Comparison of ENCODE assay signal across 1 cellular context in the genomic region with DNA sequence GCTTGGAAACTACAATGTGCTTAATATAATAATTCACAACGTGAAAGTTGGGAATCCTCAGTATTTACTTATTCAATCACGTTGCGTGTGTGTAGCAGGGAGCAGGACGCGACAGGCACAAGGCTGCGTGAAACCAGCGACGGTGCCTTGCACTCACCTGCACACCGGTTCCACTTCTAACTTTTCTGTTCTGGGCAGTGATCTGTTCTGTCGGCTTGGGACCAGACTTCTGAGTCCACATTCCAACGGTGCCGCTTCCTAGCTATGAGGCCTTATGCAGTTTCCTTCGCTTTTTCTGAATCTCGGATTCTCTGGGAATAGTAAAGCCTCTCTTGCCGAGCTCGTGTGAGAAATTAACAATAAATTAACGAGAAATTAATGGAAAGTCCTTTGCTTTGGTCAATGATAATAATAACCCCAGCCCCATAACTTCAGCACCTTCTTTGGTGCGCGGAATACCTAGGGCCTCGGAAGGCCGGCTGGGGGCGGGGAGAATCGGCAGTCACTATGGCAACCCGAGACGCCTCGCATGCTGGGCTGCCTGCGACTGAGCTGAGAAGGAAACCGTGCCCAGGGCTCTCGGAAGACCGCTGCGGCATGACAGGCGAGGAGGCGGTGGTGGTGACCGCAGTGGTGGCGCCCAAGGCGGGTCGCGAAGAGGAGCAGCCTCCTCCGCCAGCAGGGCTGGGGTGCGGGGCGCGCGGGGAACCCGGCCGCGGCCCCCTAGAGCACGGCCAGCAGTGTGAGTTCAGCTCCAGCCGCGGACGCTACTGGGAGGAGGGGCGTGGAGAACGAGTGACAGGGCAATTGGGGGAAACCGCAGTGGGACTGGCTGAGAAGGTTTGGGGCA.
A peak's percentile ranks its signal among the peaks of the same experiment; 100 is the strongest.
TF ChIP-seq lines count a peak whose summit lies in the region.

A gene with protein sequence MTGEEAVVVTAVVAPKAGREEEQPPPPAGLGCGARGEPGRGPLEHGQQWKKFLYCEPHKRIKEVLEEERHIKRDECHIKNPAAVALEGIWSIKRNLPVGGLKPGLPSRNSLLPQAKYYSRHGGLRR (plus strand): TSS at position 530 of the 850 bp plus-strand sequence. CDS start 68 bp downstream, at position 598.

TF ChIP-seq in HepG2, 621 proteins besides CTCF, POLR2A, EP300 and RAD21 (continued from another document and continues in another):
- TF ChIP-seq NR3C1 (CRISPR knock-in tag; IDR thresholded peaks at IDR 0.05) (no peak), ZNF605 (CRISPR knock-in tag; IDR thresholded peaks at IDR 0.05) (peak; percentile 50; the same call in 1 of the 2 replicates), ZNF446 (CRISPR knock-in tag; IDR thresholded peaks at IDR 0.05) (0 out of 2 replicates have a peak, but pooled peaks have one; percentile 26), ZNF44 (CRISPR knock-in tag; IDR thresholded peaks at IDR 0.05) (no peak), NFYC (CRISPR knock-in tag; IDR thresholded peaks at IDR 0.05) (no peak), FOXA1 (IDR thresholded peaks at IDR 0.05) (no peak), FOXA1 (CRISPR knock-in tag; IDR thresholded peaks at IDR 0.05) (0 out of 2 replicates have a peak, but pooled peaks have one; percentile 5), PHF8 (CRISPR knock-in tag; IDR thresholded peaks at IDR 0.05) (peak; percentile 15; the same call in 1 of the 2 replicates), GTF3A (CRISPR knock-in tag; conservative IDR thresholded peaks at IDR 0.05) (no peak), IKZF4 (CRISPR knock-in tag; IDR thresholded peaks at IDR 0.05; ENCODE audit: borderline replicate concordance, low read depth, not compliant biosample characterization) (no peak), NFYB (CRISPR knock-in tag; IDR thresholded peaks at IDR 0.05) (no peak), ZNF552 (CRISPR knock-in tag; IDR thresholded peaks at IDR 0.05; ENCODE audit: borderline replicate concordance) (no peak), ZNF530 (CRISPR knock-in tag; IDR thresholded peaks at IDR 0.05; ENCODE audit: low read depth) (no peak), KLF13 (CRISPR knock-in tag; IDR thresholded peaks at IDR 0.05) (no peak), SKI (IDR thresholded peaks at IDR 0.05; ENCODE audit: partially characterized antibody) (no peak), ZNF850 (CRISPR knock-in tag; conservative IDR thresholded peaks at IDR 0.05) (no peak), PTBP1 (IDR thresholded peaks at IDR 0.05; ENCODE audit: low read depth, low read length, poor library complexity, severe bottlenecking) (no peak), HNRNPL (IDR thresholded peaks at IDR 0.05; ENCODE audit: low read depth, low read length) (no peak), ZNF292 (CRISPR knock-in tag; IDR thresholded peaks at IDR 0.05; ENCODE audit: borderline replicate concordance, low read depth) (0 out of 2 replicates have a peak, but pooled peaks have one; percentile 23), ZFP41 (CRISPR knock-in tag; IDR thresholded peaks at IDR 0.05; ENCODE audit: borderline replicate concordance) (no peak), ZNF430 (CRISPR knock-in tag; IDR thresholded peaks at IDR 0.05) (0 out of 2 replicates have a peak, but pooled peaks have one; percentile 29)
- TF ChIP-seq, protein P1, sequence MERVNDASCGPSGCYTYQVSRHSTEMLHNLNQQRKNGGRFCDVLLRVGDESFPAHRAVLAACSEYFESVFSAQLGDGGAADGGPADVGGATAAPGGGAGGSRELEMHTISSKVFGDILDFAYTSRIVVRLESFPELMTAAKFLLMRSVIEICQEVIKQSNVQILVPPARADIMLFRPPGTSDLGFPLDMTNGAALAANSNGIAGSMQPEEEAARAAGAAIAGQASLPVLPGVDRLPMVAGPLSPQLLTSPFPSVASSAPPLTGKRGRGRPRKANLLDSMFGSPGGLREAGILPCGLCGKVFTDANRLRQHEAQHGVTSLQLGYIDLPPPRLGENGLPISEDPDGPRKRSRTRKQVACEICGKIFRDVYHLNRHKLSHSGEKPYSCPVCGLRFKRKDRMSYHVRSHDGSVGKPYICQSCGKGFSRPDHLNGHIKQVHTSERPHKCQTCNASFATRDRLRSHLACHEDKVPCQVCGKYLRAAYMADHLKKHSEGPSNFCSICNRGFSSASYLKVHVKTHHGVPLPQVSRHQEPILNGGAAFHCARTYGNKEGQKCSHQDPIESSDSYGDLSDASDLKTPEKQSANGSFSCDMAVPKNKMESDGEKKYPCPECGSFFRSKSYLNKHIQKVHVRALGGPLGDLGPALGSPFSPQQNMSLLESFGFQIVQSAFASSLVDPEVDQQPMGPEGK (CRISPR knock-in tag; IDR thresholded peaks at IDR 0.05): peak; percentile 8; the same call in 1 of the 2 replicates
- TF ChIP-seq, protein P2, sequence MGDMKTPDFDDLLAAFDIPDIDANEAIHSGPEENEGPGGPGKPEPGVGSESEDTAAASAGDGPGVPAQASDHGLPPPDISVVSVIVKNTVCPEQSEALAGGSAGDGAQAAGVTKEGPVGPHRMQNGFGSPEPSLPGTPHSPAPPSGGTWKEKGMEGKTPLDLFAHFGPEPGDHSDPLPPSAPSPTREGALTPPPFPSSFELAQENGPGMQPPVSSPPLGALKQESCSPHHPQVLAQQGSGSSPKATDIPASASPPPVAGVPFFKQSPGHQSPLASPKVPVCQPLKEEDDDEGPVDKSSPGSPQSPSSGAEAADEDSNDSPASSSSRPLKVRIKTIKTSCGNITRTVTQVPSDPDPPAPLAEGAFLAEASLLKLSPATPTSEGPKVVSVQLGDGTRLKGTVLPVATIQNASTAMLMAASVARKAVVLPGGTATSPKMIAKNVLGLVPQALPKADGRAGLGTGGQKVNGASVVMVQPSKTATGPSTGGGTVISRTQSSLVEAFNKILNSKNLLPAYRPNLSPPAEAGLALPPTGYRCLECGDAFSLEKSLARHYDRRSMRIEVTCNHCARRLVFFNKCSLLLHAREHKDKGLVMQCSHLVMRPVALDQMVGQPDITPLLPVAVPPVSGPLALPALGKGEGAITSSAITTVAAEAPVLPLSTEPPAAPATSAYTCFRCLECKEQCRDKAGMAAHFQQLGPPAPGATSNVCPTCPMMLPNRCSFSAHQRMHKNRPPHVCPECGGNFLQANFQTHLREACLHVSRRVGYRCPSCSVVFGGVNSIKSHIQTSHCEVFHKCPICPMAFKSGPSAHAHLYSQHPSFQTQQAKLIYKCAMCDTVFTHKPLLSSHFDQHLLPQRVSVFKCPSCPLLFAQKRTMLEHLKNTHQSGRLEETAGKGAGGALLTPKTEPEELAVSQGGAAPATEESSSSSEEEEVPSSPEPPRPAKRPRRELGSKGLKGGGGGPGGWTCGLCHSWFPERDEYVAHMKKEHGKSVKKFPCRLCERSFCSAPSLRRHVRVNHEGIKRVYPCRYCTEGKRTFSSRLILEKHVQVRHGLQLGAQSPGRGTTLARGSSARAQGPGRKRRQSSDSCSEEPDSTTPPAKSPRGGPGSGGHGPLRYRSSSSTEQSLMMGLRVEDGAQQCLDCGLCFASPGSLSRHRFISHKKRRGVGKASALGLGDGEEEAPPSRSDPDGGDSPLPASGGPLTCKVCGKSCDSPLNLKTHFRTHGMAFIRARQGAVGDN (CRISPR knock-in tag; IDR thresholded peaks at IDR 0.05): peak; percentile 72
- TF ChIP-seq, protein P3, sequence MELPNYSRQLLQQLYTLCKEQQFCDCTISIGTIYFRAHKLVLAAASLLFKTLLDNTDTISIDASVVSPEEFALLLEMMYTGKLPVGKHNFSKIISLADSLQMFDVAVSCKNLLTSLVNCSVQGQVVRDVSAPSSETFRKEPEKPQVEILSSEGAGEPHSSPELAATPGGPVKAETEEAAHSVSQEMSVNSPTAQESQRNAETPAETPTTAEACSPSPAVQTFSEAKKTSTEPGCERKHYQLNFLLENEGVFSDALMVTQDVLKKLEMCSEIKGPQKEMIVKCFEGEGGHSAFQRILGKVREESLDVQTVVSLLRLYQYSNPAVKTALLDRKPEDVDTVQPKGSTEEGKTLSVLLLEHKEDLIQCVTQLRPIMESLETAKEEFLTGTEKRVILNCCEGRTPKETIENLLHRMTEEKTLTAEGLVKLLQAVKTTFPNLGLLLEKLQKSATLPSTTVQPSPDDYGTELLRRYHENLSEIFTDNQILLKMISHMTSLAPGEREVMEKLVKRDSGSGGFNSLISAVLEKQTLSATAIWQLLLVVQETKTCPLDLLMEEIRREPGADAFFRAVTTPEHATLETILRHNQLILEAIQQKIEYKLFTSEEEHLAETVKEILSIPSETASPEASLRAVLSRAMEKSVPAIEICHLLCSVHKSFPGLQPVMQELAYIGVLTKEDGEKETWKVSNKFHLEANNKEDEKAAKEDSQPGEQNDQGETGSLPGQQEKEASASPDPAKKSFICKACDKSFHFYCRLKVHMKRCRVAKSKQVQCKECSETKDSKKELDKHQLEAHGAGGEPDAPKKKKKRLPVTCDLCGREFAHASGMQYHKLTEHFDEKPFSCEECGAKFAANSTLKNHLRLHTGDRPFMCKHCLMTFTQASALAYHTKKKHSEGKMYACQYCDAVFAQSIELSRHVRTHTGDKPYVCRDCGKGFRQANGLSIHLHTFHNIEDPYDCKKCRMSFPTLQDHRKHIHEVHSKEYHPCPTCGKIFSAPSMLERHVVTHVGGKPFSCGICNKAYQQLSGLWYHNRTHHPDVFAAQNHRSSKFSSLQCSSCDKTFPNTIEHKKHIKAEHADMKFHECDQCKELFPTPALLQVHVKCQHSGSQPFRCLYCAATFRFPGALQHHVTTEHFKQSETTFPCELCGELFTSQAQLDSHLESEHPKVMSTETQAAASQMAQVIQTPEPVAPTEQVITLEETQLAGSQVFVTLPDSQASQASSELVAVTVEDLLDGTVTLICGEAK (IDR thresholded peaks at IDR 0.05): no peak
- TF ChIP-seq, protein P3 (CRISPR knock-in tag; IDR thresholded peaks at IDR 0.05): no peak
- TF ChIP-seq, protein P4, sequence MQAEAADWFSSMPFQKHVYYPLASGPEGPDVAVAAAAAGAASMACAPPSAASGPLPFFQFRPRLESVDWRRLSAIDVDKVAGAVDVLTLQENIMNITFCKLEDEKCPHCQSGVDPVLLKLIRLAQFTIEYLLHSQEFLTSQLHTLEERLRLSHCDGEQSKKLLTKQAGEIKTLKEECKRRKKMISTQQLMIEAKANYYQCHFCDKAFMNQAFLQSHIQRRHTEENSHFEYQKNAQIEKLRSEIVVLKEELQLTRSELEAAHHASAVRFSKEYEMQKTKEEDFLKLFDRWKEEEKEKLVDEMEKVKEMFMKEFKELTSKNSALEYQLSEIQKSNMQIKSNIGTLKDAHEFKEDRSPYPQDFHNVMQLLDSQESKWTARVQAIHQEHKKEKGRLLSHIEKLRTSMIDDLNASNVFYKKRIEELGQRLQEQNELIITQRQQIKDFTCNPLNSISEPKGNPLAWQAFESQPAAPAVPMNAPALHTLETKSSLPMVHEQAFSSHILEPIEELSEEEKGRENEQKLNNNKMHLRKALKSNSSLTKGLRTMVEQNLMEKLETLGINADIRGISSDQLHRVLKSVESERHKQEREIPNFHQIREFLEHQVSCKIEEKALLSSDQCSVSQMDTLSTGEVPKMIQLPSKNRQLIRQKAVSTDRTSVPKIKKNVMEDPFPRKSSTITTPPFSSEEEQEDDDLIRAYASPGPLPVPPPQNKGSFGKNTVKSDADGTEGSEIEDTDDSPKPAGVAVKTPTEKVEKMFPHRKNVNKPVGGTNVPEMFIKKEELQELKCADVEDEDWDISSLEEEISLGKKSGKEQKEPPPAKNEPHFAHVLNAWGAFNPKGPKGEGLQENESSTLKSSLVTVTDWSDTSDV (CRISPR knock-in tag; IDR thresholded peaks at IDR 0.05): no peak
- TF ChIP-seq, protein P5, sequence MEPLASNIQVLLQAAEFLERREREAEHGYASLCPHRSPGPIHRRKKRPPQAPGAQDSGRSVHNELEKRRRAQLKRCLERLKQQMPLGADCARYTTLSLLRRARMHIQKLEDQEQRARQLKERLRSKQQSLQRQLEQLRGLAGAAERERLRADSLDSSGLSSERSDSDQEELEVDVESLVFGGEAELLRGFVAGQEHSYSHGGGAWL (CRISPR knock-in tag; IDR thresholded peaks at IDR 0.05): no peak
- TF ChIP-seq, protein P6, sequence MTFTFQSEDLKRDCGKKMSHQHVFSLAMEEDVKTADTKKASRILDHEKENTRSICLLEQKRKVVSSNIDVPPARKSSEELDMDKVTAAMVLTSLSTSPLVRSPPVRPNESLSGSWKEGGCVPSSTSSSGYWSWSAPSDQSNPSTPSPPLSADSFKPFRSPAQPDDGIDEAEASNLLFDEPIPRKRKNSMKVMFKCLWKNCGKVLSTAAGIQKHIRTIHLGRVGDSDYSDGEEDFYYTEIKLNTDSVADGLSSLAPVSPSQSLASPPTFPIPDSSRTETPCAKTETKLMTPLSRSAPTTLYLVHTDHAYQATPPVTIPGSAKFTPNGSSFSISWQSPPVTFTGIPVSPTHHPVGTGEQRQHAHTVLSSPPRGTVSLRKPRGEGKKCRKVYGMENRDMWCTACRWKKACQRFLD (CRISPR knock-in tag; IDR thresholded peaks at IDR 0.05; ENCODE audit: borderline replicate concordance): no peak
- TF ChIP-seq, protein P7, sequence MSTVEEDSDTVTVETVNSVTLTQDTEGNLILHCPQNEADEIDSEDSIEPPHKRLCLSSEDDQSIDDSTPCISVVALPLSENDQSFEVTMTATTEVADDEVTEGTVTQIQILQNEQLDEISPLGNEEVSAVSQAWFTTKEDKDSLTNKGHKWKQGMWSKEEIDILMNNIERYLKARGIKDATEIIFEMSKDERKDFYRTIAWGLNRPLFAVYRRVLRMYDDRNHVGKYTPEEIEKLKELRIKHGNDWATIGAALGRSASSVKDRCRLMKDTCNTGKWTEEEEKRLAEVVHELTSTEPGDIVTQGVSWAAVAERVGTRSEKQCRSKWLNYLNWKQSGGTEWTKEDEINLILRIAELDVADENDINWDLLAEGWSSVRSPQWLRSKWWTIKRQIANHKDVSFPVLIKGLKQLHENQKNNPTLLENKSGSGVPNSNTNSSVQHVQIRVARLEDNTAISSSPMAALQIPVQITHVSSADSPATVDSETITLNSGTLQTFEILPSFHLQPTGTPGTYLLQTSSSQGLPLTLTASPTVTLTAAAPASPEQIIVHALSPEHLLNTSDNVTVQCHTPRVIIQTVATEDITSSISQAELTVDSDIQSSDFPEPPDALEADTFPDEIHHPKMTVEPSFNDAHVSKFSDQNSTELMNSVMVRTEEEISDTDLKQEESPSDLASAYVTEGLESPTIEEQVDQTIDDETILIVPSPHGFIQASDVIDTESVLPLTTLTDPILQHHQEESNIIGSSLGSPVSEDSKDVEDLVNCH (CRISPR knock-in tag; IDR thresholded peaks at IDR 0.05): no peak
